24 cellular contexts compared by ENCODE assay signal in genomic region chr19:39500543-39500942, GRCh38. TPM values are rescaled to one million over a fixed set of nuclear protein-coding genes. Genes with fewer than 3 reads are reported as not detected.
DNase-seq lines count a peak whose midpoint lies in the region; ATAC-seq, FAIRE-seq and TF ChIP-seq lines count a peak whose summit lies in the region.
"Had no signal": no experiment of that assay in that cellular context is flagged by ENCODE, and none has a peak within 500 bp of the region (broad histone marks: within the 10 kb centered on the region; RNA-seq: fewer than 3 reads in every experiment).

No MANE protein-coding gene starts in this region.

- no peak overlapping the region for H3K23ac ChIP-seq in H1 (ENCODE audit: insufficient read length)

- H3K9ac ChIP-seq in BLaER1, result no peak overlapping the region
- H3K9ac ChIP-seq in H1 (replicated peaks in 1 of 4; ENCODE audit: extremely low read depth in 1 of 4, low read depth in 3 of 4, low read length in 3 of 4), result no peak overlapping the region
- H3K9ac ChIP-seq: KMS-11 had no signal

- H3K27me3 Mint-ChIP-seq in nephron progenitor cell (ENCODE audit: low read depth, poor library complexity), result peaks cover 10% of the 10 kb centered on the region
- H3K27me3 Mint-ChIP-seq in naive thymus-derived CD4-positive, alpha-beta T cell, result peaks cover 49 to 75% (median 57%) of the 10 kb centered on the region in 5 donors
- peaks cover 46 to 67% of the 10 kb centered on the region in 2 donors for H3K27me3 Mint-ChIP-seq in T-cell
- peaks cover 59% of the 10 kb centered on the region for H3K27me3 Mint-ChIP-seq in activated naive CD8-positive, alpha-beta T cell treated with anti-CD3 and anti-CD28 coated beads, Interleukin-2, amount 50 U/mL, for 24 hours

- TF ChIP-seq POLR2A in H1 (IDR thresholded peaks at IDR 0.05; ENCODE audit: control extremely low read depth in 1 of 2, low read depth in 2 of 2, low read length in 2 of 2), result no peak
- TF ChIP-seq POLR2A in prostate gland (IDR thresholded peaks at IDR 0.05), result no peak

- POLR2A ChIA-PET in H1 (lab: Charles Lee; ENCODE audit: partially characterized antibody), result interaction anchor here (0.6 to 1.5 kb wide), 8 partner anchors 8 to 89 kb away, joined by 3 to 7 read pairs (median 4); partner anchors contain the start of genes EID2B and RPS16
- POLR2A ChIA-PET in naive thymus-derived CD4-positive, alpha-beta T cell (lab: Charles Lee), result interaction anchor here (0.7 kb wide), 1 partner anchor 65 kb away, joined by 5 read pairs; the partner anchor contains the start of gene RPS16
- POLR2A ChIA-PET in T-cell (lab: Charles Lee), result interaction anchor here in 1 of 2 donors (0.5 to 0.6 kb wide), 2 partner anchors 10 to 940 kb away, joined by 4 read pairs; no protein-coding TSS in a partner anchor

- WGBS in H1 (ENCODE audit: extremely low coverage in 1 of 2, insufficient coverage in 1 of 2, insufficient read length in 1 of 2, insufficient replicate concordance in 2 of 2, low coverage in 1 of 2, low lambda C conversion rate in 2 of 2, missing lambda C conversion rate in 1 of 2), 2 experiments, result 81% methylated on average over 4 of the region's 4 CpGs; no CpG with 5 or more reads in 1 of the 2 experiments
- WGBS in prostate gland, result 41% methylated on average over 4 of the region's 4 CpGs

- no peak for TF ChIP-seq EP300 in H1 (IDR thresholded peaks at IDR 0.05; ENCODE audit: borderline replicate concordance in 1 of 2, low read depth in 2 of 2, low read length in 2 of 2)

- H4K91ac ChIP-seq in H1 (replicated peaks; ENCODE audit: insufficient read length, low read length), result no peak overlapping the region

- no peak for FAIRE-seq in H1 (lab: Jason Lieb, UNC)
- FAIRE-seq: GM12891 had no signal

- peaks cover 33% of the 10 kb centered on the region for H3K4me1 Mint-ChIP-seq in nephron progenitor cell
- peaks cover 15 to 29% (median 24%) of the 10 kb centered on the region in 7 donors for H3K4me1 Mint-ChIP-seq in naive thymus-derived CD4-positive, alpha-beta T cell
- peaks cover 23 to 36% (median 30%) of the 10 kb centered on the region in 3 donors for H3K4me1 Mint-ChIP-seq in T-cell
- H3K4me1 Mint-ChIP-seq in activated naive CD8-positive, alpha-beta T cell treated with anti-CD3 and anti-CD28 coated beads, Interleukin-2, amount 50 U/mL, for 24 hours, result peaks cover 20% of the 10 kb centered on the region

- H3K4me3 ChIP-seq in BLaER1 (no peak overlapping the region), H1 (ENCODE audit: extremely low read depth in 1 of 4, insufficient read depth in 2 of 4, low read depth in 3 of 4, low read length in 4 of 4) (no peak overlapping the region), prostate gland (no peak overlapping the region)
- no peak overlapping the region for H3K4me3 ChIP-seq in naive thymus-derived CD4-positive, alpha-beta T cell (ENCODE audit: low read length)
- H3K4me3 ChIP-seq: Peyer's patch had no signal

- peaks cover 19% of the 10 kb centered on the region for H3K27me3 ChIP-seq in BLaER1
- H3K27me3 ChIP-seq in H1 (replicated peaks in 1 of 4; ENCODE audit: control insufficient read depth in 3 of 4, extremely low read depth in 1 of 4, insufficient read depth in 3 of 4, low read length in 3 of 4), result peaks cover 22 to 73% (median 65%) of the 10 kb centered on the region in 4 experiments
- H3K27me3 ChIP-seq in prostate gland (replicated peaks; ENCODE audit: insufficient read depth), result peaks cover 6% of the 10 kb centered on the region
- H3K27me3 ChIP-seq in naive thymus-derived CD4-positive, alpha-beta T cell (ENCODE audit: control insufficient read depth in 2 of 2, insufficient read depth in 2 of 2, low read length in 2 of 2), result peaks cover 12% of the 10 kb centered on the region in 2 donors

- DNase-seq in NAMALWA (ENCODE audit: low spot score) (peak; percentile 15), H1 (ENCODE audit: low read depth in 1 of 2, low spot score in 2 of 2) (no peak), nephron progenitor cell (no peak), prostate gland (ENCODE audit: low spot score) (no peak), T-cell (no peak)
- no peak for DNase-seq in naive thymus-derived CD4-positive, alpha-beta T cell
- DNase-seq in activated naive CD8-positive, alpha-beta T cell treated with anti-CD3 and anti-CD28 coated beads, Interleukin-2, amount 50 U/mL, for 24 hours, result no peak
- DNase-seq: CD4-positive, alpha-beta T cell; COR-L47; NCI-H1105; NCI-H146; NCI-H2029; NCI-H345; NCI-H524; NCI-H774; Peyer's patch had no signal

- H2BK12ac ChIP-seq in H1 (ENCODE audit: low read depth, low read length), result no peak overlapping the region

- H3K79me1 ChIP-seq in H1 (ENCODE audit: low read depth, low read length), result no peaks in the 10 kb centered on the region

- no peak overlapping the region for H2BK120ac ChIP-seq in H1 (replicated peaks; ENCODE audit: low read depth, low read length)

- H3K27ac Mint-ChIP-seq in nephron progenitor cell (no peak overlapping the region), T-cell (no peak overlapping the region)
- no peak overlapping the region for H3K27ac Mint-ChIP-seq in naive thymus-derived CD4-positive, alpha-beta T cell
- H3K27ac Mint-ChIP-seq in activated naive CD8-positive, alpha-beta T cell treated with anti-CD3 and anti-CD28 coated beads, Interleukin-2, amount 50 U/mL, for 24 hours, result no peak overlapping the region
- H3K27ac Mint-ChIP-seq: CD4-positive, alpha-beta T cell had no signal

- no peak overlapping the region for H3K18ac ChIP-seq in H1 (ENCODE audit: extremely low read depth, low read length)

- H3K4ac ChIP-seq in H1 (replicated peaks; ENCODE audit: insufficient read length, low read depth, low read length), result no peak overlapping the region

- H3K56ac ChIP-seq in H1 (replicated peaks; ENCODE audit: insufficient read length, low read depth, low read length), result no peak overlapping the region

- H4K20me1 ChIP-seq in BLaER1 (peaks cover 14% of the 10 kb centered on the region; the same call in 1 of the 2 replicates), H1 (replicated peaks in 1 of 2; ENCODE audit: control insufficient read depth in 1 of 2, insufficient read depth in 2 of 2, low read length in 2 of 2) (peaks cover 0 to under 1% of the 10 kb centered on the region in 2 experiments)

- no peak for TF ChIP-seq RAD21 in H1 (IDR thresholded peaks at IDR 0.05 in 1 of 2, conservative IDR thresholded peaks at IDR 0.05 in 1 of 2; ENCODE audit: low read depth in 2 of 2, low read length in 2 of 2)

- H2BK20ac ChIP-seq in H1 (ENCODE audit: low read length), result no peak overlapping the region

- peaks cover 29% of the 10 kb centered on the region; the same call in 1 of the 2 replicates for H3K36me3 ChIP-seq in BLaER1
- no peaks in the 10 kb centered on the region for H3K36me3 ChIP-seq in H1 (ENCODE audit: control insufficient read depth in 2 of 4, insufficient read depth in 4 of 4, low read length in 3 of 4)
- no peaks in the 10 kb centered on the region for H3K36me3 ChIP-seq in prostate gland
- no peaks in the 10 kb centered on the region for H3K36me3 ChIP-seq in naive thymus-derived CD4-positive, alpha-beta T cell (ENCODE audit: control insufficient read depth in 2 of 3, insufficient read depth in 3 of 3, low read length in 3 of 3)
- H3K36me3 ChIP-seq: Peyer's patch had no signal

- H3K9me3 ChIP-seq in BLaER1 (no peaks in the 10 kb centered on the region), H1 (ENCODE audit: insufficient read depth in 2 of 2, low read depth in 1 of 2, low read length in 1 of 2) (peaks cover 0 to 8% of the 10 kb centered on the region in 2 experiments; a peak in 3 of 4 replicates), prostate gland (no peaks in the 10 kb centered on the region)
- no peaks in the 10 kb centered on the region for H3K9me3 ChIP-seq in naive thymus-derived CD4-positive, alpha-beta T cell (ENCODE audit: control insufficient read depth in 2 of 3, low read length in 3 of 3)
- H3K9me3 ChIP-seq: Peyer's patch had no signal

- H3K27ac ChIP-seq in BLaER1 (no peak overlapping the region), H1 (ENCODE audit: low read depth, low read length) (no peak overlapping the region), prostate gland (no peak overlapping the region)
- no peak overlapping the region for H3K27ac ChIP-seq in naive thymus-derived CD4-positive, alpha-beta T cell (ENCODE audit: low read depth, low read length)
- H3K27ac ChIP-seq: KMS-11, Peyer's patch had no signal

- H3K4me2 ChIP-seq in BLaER1 (peak overlapping the region; percentile 98), H1 (ENCODE audit: insufficient read depth in 1 of 2, low read depth in 2 of 2, low read length in 2 of 2) (no peak overlapping the region)
- H3K4me2 ChIP-seq: KMS-11 had no signal

- H3K9me3 Mint-ChIP-seq in nephron progenitor cell (peaks cover 1% of the 10 kb centered on the region), T-cell (no peaks in the 10 kb centered on the region)
- H3K9me3 Mint-ChIP-seq in naive thymus-derived CD4-positive, alpha-beta T cell, result peaks cover 0 to 5% (median 0%) of the 10 kb centered on the region in 11 donors
- H3K9me3 Mint-ChIP-seq in activated naive CD8-positive, alpha-beta T cell treated with anti-CD3 and anti-CD28 coated beads, Interleukin-2, amount 50 U/mL, for 24 hours, result no peaks in the 10 kb centered on the region
- H3K9me3 Mint-ChIP-seq: CD4-positive, alpha-beta T cell had no signal

- H3K4me1 ChIP-seq in BLaER1 (peaks cover 30% of the 10 kb centered on the region), H1 (replicated peaks in 1 of 4; ENCODE audit: control insufficient read depth in 3 of 4, insufficient read depth in 4 of 4, low read length in 3 of 4) (peaks cover 4 to 6% (median 5%) of the 10 kb centered on the region in 4 experiments; a peak in 5 of 7 replicates), prostate gland (replicated peaks) (no peaks in the 10 kb centered on the region)
- peaks cover 6 to 20% of the 10 kb centered on the region in 2 donors for H3K4me1 ChIP-seq in naive thymus-derived CD4-positive, alpha-beta T cell (ENCODE audit: control insufficient read depth in 2 of 2, insufficient read depth in 2 of 2, low read length in 2 of 2)

- H4K5ac ChIP-seq in H1 (ENCODE audit: insufficient read length, low read depth, low read length), result no peak overlapping the region

- intact Hi-C loops in prostate gland (cut with DNase I), result no loop called here
- intact Hi-C loops in naive thymus-derived CD4-positive, alpha-beta T cell (cut with micrococcal nuclease), result no loop called here

- peak overlapping the region; percentile 37; the same call in 1 of the 2 replicates for H4K8ac ChIP-seq in H1 (ENCODE audit: extremely low read depth, insufficient read depth, low read length)

- H2AFZ ChIP-seq in H1 (ENCODE audit: low read length), result no peak overlapping the region

- H3K79me2 ChIP-seq in H1 (ENCODE audit: control insufficient read depth in 1 of 2, insufficient read depth in 2 of 2, low read length in 2 of 2), result no peaks in the 10 kb centered on the region

- CTCF ChIA-PET in H1 (lab: Charles Lee; ENCODE audit: partially characterized antibody), result interaction anchor here (0.6 to 6.5 kb wide), 10 partner anchors 9 to 184 kb away, joined by 3 to 47 read pairs (median 4); no protein-coding TSS in a partner anchor
- CTCF ChIA-PET in naive thymus-derived CD4-positive, alpha-beta T cell (lab: Charles Lee), result interaction anchor here (0.6 to 0.7 kb wide), 2 partner anchors 187 to 470 kb away, joined by 3 read pairs; no protein-coding TSS in a partner anchor
- CTCF ChIA-PET in T-cell (lab: Charles Lee), result interaction anchor here (0.6 kb wide), 3 partner anchors 25 to 41 kb away, joined by 3 to 4 read pairs (median 4); no protein-coding TSS in a partner anchor

- H3K23me2 ChIP-seq in H1 (ENCODE audit: low read depth, low read length), result peaks cover 15% of the 10 kb centered on the region

- peak overlapping the region; percentile 68 for H3K4me3 Mint-ChIP-seq in nephron progenitor cell
- H3K4me3 Mint-ChIP-seq in naive thymus-derived CD4-positive, alpha-beta T cell, result peak overlapping the region in 3 of 10 donors; percentile 12 to 53 (median 29)
- peak overlapping the region in 1 of 3 donors; percentile 25 for H3K4me3 Mint-ChIP-seq in T-cell
- H3K4me3 Mint-ChIP-seq in activated naive CD8-positive, alpha-beta T cell treated with anti-CD3 and anti-CD28 coated beads, Interleukin-2, amount 50 U/mL, for 24 hours, result no peak overlapping the region

- H2BK5ac ChIP-seq in H1 (ENCODE audit: low read depth, low read length), result no peak overlapping the region

- TF ChIP-seq CTCF in H1 (IDR thresholded peaks at IDR 0.05; ENCODE audit: control extremely low read depth in 1 of 3, insufficient read depth in 1 of 3, low read depth in 1 of 3, low read length in 3 of 3), result no peak
- TF ChIP-seq CTCF in nephron progenitor cell (IDR thresholded peaks at IDR 0.05), result no peak
- no peak for TF ChIP-seq CTCF in prostate gland (IDR thresholded peaks at IDR 0.05)

- no peak for ATAC-seq in naive thymus-derived CD4-positive, alpha-beta T cell
- no peak for ATAC-seq in T-cell (replicated peaks in 1 of 4)
- ATAC-seq in activated naive CD8-positive, alpha-beta T cell treated with anti-CD3 and anti-CD28 coated beads, Interleukin-2, amount 50 U/mL, for 24 hours, result no peak
- ATAC-seq: SK-N-SH treated with all-trans-retinoic acid at 6 μM for 48 hours had no signal

- H3K14ac ChIP-seq in H1 (ENCODE audit: insufficient read length), result no peak overlapping the region

- peaks cover 28% of the 10 kb centered on the region for H3K36me3 Mint-ChIP-seq in nephron progenitor cell (ENCODE audit: low read depth)
- H3K36me3 Mint-ChIP-seq in naive thymus-derived CD4-positive, alpha-beta T cell, result peaks cover 0 to 5% (median 0%) of the 10 kb centered on the region in 5 donors
- no peaks in the 10 kb centered on the region for H3K36me3 Mint-ChIP-seq in T-cell
- no peaks in the 10 kb centered on the region for H3K36me3 Mint-ChIP-seq in activated naive CD8-positive, alpha-beta T cell treated with anti-CD3 and anti-CD28 coated beads, Interleukin-2, amount 50 U/mL, for 24 hours (ENCODE audit: low read depth)

- H2AK5ac ChIP-seq in H1 (ENCODE audit: low read depth, low read length), result no peak overlapping the region

- H2BK15ac ChIP-seq in H1 (ENCODE audit: low read length), result no peak overlapping the region

RNA-seq across cellular contexts. Expression of gene DLL3, which starts 1.8 kb away (rescaled TPM):
- 11.3 and 12.2 TPM in 2 replicates for total RNA-seq in H1 (2021; fragmentation: NEBNext Ultra II Directional; extraction: Animal tissue kit (Norgen Biotek cat#: 25700))
- polyA plus RNA-seq in H1 (2011; rRNA removed), result 13.8 and 16.6 TPM in 2 replicates
- 10.9 TPM for polyA plus RNA-seq in H1 (2011; cell fraction: cytosol; rRNA removed)
- 13.1 TPM for polyA plus RNA-seq in H1 (2011; cell fraction: nucleus; rRNA removed)
- polyA plus RNA-seq in H1 (2012, experiment 1 of 2), result 4.0 to 10.2 TPM (median 8.6 TPM) in 4 replicates
- 6.7 TPM for polyA plus RNA-seq in H1 (2012, experiment 2 of 2)
- 63.8 TPM for polyA plus RNA-seq in H1 (2013, experiment 1 of 2)
- 53.9 TPM for polyA plus RNA-seq in H1 (2013, experiment 2 of 2)
- 1.2 and 1.6 TPM in 2 replicates for polyA minus RNA-seq in H1 (2011; rRNA and poly(A)+ RNA removed)
- polyA minus RNA-seq in H1 (2011; cell fraction: cytosol; rRNA and poly(A)+ RNA removed), result 4.3 TPM
- 3.9 TPM for polyA minus RNA-seq in H1 (2011; cell fraction: nucleus; rRNA and poly(A)+ RNA removed)
- total RNA-seq in prostate gland, result 1 to 10 TPM in 1 of 2 donors, not detected in 1; 6.3 TPM
- under 1 TPM in 2 of 5 experiments, not detected in 3; 0.15 to 0.22 TPM for total RNA-seq in naive thymus-derived CD4-positive, alpha-beta T cell
- under 1 TPM; 0.08 to 0.12 TPM for polyA plus RNA-seq in naive thymus-derived CD4-positive, alpha-beta T cell
- total RNA-seq in T-cell, result under 1 TPM in 2 of 5 donors, not detected in 3; 0.16 to 0.20 TPM
- total RNA-seq: CD4-positive, alpha-beta T cell had no signal

RNA-seq across cellular contexts. Expression of gene SELENOV, which starts 14.4 kb away (rescaled TPM):
- total RNA-seq in H1 (2021; fragmentation: NEBNext Ultra II Directional; extraction: Animal tissue kit (Norgen Biotek cat#: 25700)), result 8.4 and 11.0 TPM in 2 replicates
- 10.7 and 21.8 TPM in 2 replicates for polyA plus RNA-seq in H1 (2011; rRNA removed)
- 11.5 TPM for polyA plus RNA-seq in H1 (2011; cell fraction: cytosol; rRNA removed)
- polyA plus RNA-seq in H1 (2011; cell fraction: nucleus; rRNA removed), result 27.1 TPM
- 9.8 to 12.5 TPM (median 11.4 TPM) in 4 replicates for polyA plus RNA-seq in H1 (2012, experiment 1 of 2)
- 9.3 TPM for polyA plus RNA-seq in H1 (2012, experiment 2 of 2)
- polyA plus RNA-seq in H1 (2013, experiment 1 of 2), result 23.6 TPM
- 19.1 TPM for polyA plus RNA-seq in H1 (2013, experiment 2 of 2)
- 1.2 and 2.0 TPM in 2 replicates for polyA minus RNA-seq in H1 (2011; rRNA and poly(A)+ RNA removed)
- 4.4 TPM for polyA minus RNA-seq in H1 (2011; cell fraction: cytosol; rRNA and poly(A)+ RNA removed)
- 16.2 TPM for polyA minus RNA-seq in H1 (2011; cell fraction: nucleus; rRNA and poly(A)+ RNA removed)
- total RNA-seq in prostate gland, result not detected
- total RNA-seq in naive thymus-derived CD4-positive, alpha-beta T cell, result not detected
- polyA plus RNA-seq in naive thymus-derived CD4-positive, alpha-beta T cell, result not detected
- not detected for total RNA-seq in T-cell
- total RNA-seq: A673; CD4-positive, alpha-beta T cell; H4; HT-29; Peyer's patch had no signal
- polyA plus RNA-seq: BJ had no signal

RNA-seq across cellular contexts. Expression of gene TIMM50, which starts 19.9 kb away (rescaled TPM):
- total RNA-seq in H1 (2021; fragmentation: NEBNext Ultra II Directional; extraction: Animal tissue kit (Norgen Biotek cat#: 25700)), result 153 and 155 TPM in 2 replicates
- polyA plus RNA-seq in H1 (2011; rRNA removed), result 187 and 217 TPM in 2 replicates
- 162 TPM for polyA plus RNA-seq in H1 (2011; cell fraction: cytosol; rRNA removed)
- polyA plus RNA-seq in H1 (2011; cell fraction: nucleus; rRNA removed), result 233 TPM
- 147 to 197 TPM (median 169 TPM) in 4 replicates for polyA plus RNA-seq in H1 (2012, experiment 1 of 2)
- polyA plus RNA-seq in H1 (2012, experiment 2 of 2), result 251 TPM
- 125 TPM for polyA plus RNA-seq in H1 (2013, experiment 1 of 2)
- 123 TPM for polyA plus RNA-seq in H1 (2013, experiment 2 of 2)
- 121 and 126 TPM in 2 replicates for polyA minus RNA-seq in H1 (2011; rRNA and poly(A)+ RNA removed)
- polyA minus RNA-seq in H1 (2011; cell fraction: cytosol; rRNA and poly(A)+ RNA removed), result 92.0 TPM
- 71.7 TPM for polyA minus RNA-seq in H1 (2011; cell fraction: nucleus; rRNA and poly(A)+ RNA removed)
- total RNA-seq in prostate gland, result 10 to 100 TPM; 54.1 to 75.5 TPM
- 10 to 100 TPM; 43.5 to 70.0 (median 50.0) TPM for total RNA-seq in naive thymus-derived CD4-positive, alpha-beta T cell
- polyA plus RNA-seq in naive thymus-derived CD4-positive, alpha-beta T cell, result 10 to 100 TPM; 43.8 to 50.8 TPM
- 10 to 100 TPM; 50.5 to 53.7 (median 53.0) TPM for total RNA-seq in T-cell

RNA-seq across cellular contexts. Expression of gene EID2B, which starts 32.1 kb away (rescaled TPM):
- total RNA-seq in H1 (2021; fragmentation: NEBNext Ultra II Directional; extraction: Animal tissue kit (Norgen Biotek cat#: 25700)), result 2.4 and 3.4 TPM in 2 replicates
- polyA plus RNA-seq in H1 (2011; rRNA removed), result 2.1 and 11.3 TPM in 2 replicates
- polyA plus RNA-seq in H1 (2011; cell fraction: cytosol; rRNA removed), result 3.4 TPM
- 2.6 TPM for polyA plus RNA-seq in H1 (2011; cell fraction: nucleus; rRNA removed)
- 1.5 to 2.6 TPM (median 1.8 TPM) in 4 replicates for polyA plus RNA-seq in H1 (2012, experiment 1 of 2)
- 1.3 TPM for polyA plus RNA-seq in H1 (2012, experiment 2 of 2)
- polyA plus RNA-seq in H1 (2013, experiment 1 of 2), result 3.8 TPM
- 3.0 TPM for polyA plus RNA-seq in H1 (2013, experiment 2 of 2)
- polyA minus RNA-seq in H1 (2011; rRNA and poly(A)+ RNA removed), result 0.93 and 2.3 TPM in 2 replicates
- 0.95 TPM for polyA minus RNA-seq in H1 (2011; cell fraction: cytosol; rRNA and poly(A)+ RNA removed)
- 1.5 TPM for polyA minus RNA-seq in H1 (2011; cell fraction: nucleus; rRNA and poly(A)+ RNA removed)
- total RNA-seq in prostate gland, result 1 to 10 TPM; 2.6 to 4.5 TPM
- total RNA-seq in naive thymus-derived CD4-positive, alpha-beta T cell, result 1 to 10 TPM; 4.4 to 8.5 (median 6.2) TPM
- polyA plus RNA-seq in naive thymus-derived CD4-positive, alpha-beta T cell, result 1 to 10 TPM; 6.3 to 6.4 TPM
- total RNA-seq in T-cell, result 1 to 10 TPM; 4.1 to 6.3 (median 5.8) TPM

RNA-seq across cellular contexts. Expression of gene EID2, which starts 39.4 kb away (rescaled TPM):
- 29.6 and 29.9 TPM in 2 replicates for total RNA-seq in H1 (2021; fragmentation: NEBNext Ultra II Directional; extraction: Animal tissue kit (Norgen Biotek cat#: 25700))
- polyA plus RNA-seq in H1 (2011; rRNA removed), result 7.6 and 7.8 TPM in 2 replicates
- 15.5 TPM for polyA plus RNA-seq in H1 (2011; cell fraction: cytosol; rRNA removed)
- polyA plus RNA-seq in H1 (2011; cell fraction: nucleus; rRNA removed), result 8.9 TPM
- 19.2 to 23.4 TPM (median 19.8 TPM) in 4 replicates for polyA plus RNA-seq in H1 (2012, experiment 1 of 2)
- 7.5 TPM for polyA plus RNA-seq in H1 (2012, experiment 2 of 2)
- 24.5 TPM for polyA plus RNA-seq in H1 (2013, experiment 1 of 2)
- polyA plus RNA-seq in H1 (2013, experiment 2 of 2), result 23.5 TPM
- polyA minus RNA-seq in H1 (2011; rRNA and poly(A)+ RNA removed), result 3.8 and 4.0 TPM in 2 replicates
- 9.8 TPM for polyA minus RNA-seq in H1 (2011; cell fraction: cytosol; rRNA and poly(A)+ RNA removed)
- polyA minus RNA-seq in H1 (2011; cell fraction: nucleus; rRNA and poly(A)+ RNA removed), result 7.2 TPM
- 10 to 100 TPM; 21.1 to 25.3 TPM for total RNA-seq in prostate gland
- 10 to 100 TPM; 12.2 to 29.1 (median 16.1) TPM for total RNA-seq in naive thymus-derived CD4-positive, alpha-beta T cell
- 10 to 100 TPM; 19.7 to 43.0 TPM for polyA plus RNA-seq in naive thymus-derived CD4-positive, alpha-beta T cell
- total RNA-seq in T-cell, result 10 to 100 TPM; 14.4 to 21.9 (median 19.8) TPM
